1 cellular context compared by ENCODE assay signal in genomic region chr3:51386159-51386851, GRCh38.
TF ChIP-seq lines count a peak whose summit lies in the region.

No MANE protein-coding gene starts in this region.

TF ChIP-seq in GM12878, 131 proteins besides CTCF, POLR2A, EP300 and RAD21 (continued from another document):
- TF ChIP-seq, protein P1, sequence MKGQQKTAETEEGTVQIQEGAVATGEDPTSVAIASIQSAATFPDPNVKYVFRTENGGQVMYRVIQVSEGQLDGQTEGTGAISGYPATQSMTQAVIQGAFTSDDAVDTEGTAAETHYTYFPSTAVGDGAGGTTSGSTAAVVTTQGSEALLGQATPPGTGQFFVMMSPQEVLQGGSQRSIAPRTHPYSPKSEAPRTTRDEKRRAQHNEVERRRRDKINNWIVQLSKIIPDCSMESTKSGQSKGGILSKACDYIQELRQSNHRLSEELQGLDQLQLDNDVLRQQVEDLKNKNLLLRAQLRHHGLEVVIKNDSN (IDR thresholded peaks at IDR 0.05; ENCODE audit: borderline replicate concordance, extremely low read length, insufficient read depth, low read depth, low read length), result no peak
- TF ChIP-seq, protein P2, sequence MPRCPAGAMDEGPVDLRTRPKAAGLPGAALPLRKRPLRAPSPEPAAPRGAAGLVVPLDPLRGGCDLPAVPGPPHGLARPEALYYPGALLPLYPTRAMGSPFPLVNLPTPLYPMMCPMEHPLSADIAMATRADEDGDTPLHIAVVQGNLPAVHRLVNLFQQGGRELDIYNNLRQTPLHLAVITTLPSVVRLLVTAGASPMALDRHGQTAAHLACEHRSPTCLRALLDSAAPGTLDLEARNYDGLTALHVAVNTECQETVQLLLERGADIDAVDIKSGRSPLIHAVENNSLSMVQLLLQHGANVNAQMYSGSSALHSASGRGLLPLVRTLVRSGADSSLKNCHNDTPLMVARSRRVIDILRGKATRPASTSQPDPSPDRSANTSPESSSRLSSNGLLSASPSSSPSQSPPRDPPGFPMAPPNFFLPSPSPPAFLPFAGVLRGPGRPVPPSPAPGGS (IDR thresholded peaks at IDR 0.05; ENCODE audit: borderline replicate concordance, insufficient read depth, low read depth, low read length, poor library complexity, severe bottlenecking), result no peak
- TF ChIP-seq TBL1XR1 (IDR thresholded peaks at IDR 0.05; ENCODE audit: low read depth, low read length) (no peak), KLF5 (IDR thresholded peaks at IDR 0.05; ENCODE audit: partially characterized antibody) (no peak)
TF ChIP-seq in GM12878: peak in this region for 0.
